In genomic region chr16:50709061-50709695, GRCh38 we compare ENCODE assay signal across 11 cellular contexts. TPM values are rescaled to one million over a fixed set of nuclear protein-coding genes. Genes with fewer than 3 reads are reported as not detected.
DNase-seq lines count a peak whose midpoint lies in the region; ATAC-seq and TF ChIP-seq lines count a peak whose summit lies in the region.
"Had no signal": no experiment of that assay in that cellular context is flagged by ENCODE, and none has a peak within 500 bp of the region (broad histone marks: within the 10 kb centered on the region; RNA-seq: fewer than 3 reads in every experiment).

No MANE protein-coding gene starts in this region.

- no peaks in the 10 kb centered on the region for H3K9me2 ChIP-seq in OCI-LY7 (ENCODE audit: insufficient read depth, low read length)

- no peak overlapping the region for H2AFZ ChIP-seq in OCI-LY7 (ENCODE audit: low read length)

- intact Hi-C loops in OCI-LY7 (cut with micrococcal nuclease; ENCODE audit: unreplicated experiment) = no loop called here

- CTCF ChIA-PET in OCI-LY7 (lab: Charles Lee; ENCODE audit: unreplicated experiment) = no interaction called here

- no peak overlapping the region for H3K4me2 ChIP-seq in OCI-LY7 (ENCODE audit: low read length)

- peaks cover 11% of the 10 kb centered on the region; the same call in 1 of the 2 replicates for H3K9me3 ChIP-seq in OCI-LY7 (ENCODE audit: low read length)

- no peaks in the 10 kb centered on the region for H3K79me2 ChIP-seq in OCI-LY7 (ENCODE audit: insufficient read depth, low read depth, low read length)

- no peak overlapping the region for H3K27ac ChIP-seq in OCI-LY7 (ENCODE audit: low read depth, low read length, poor library complexity, severe bottlenecking)

- H3K4me3 ChIP-seq in OCI-LY7 (ENCODE audit: low read depth, low read length, poor library complexity, severe bottlenecking) = no peak overlapping the region
- H3K4me3 ChIP-seq: stomach had no signal

- H3K36me3 ChIP-seq in OCI-LY7 (ENCODE audit: insufficient read depth, low read length) = no peaks in the 10 kb centered on the region

- POLR2A ChIA-PET in OCI-LY7 (lab: Charles Lee) = interaction anchor here (0.8 kb wide), 1 partner anchor 10 kb away, joined by 3 read pairs; no protein-coding TSS in a partner anchor

- TF ChIP-seq CTCF in OCI-LY7 (conservative IDR thresholded peaks at IDR 0.05; ENCODE audit: low read length) = no peak

- ATAC-seq in GM19043 (IDR thresholded peaks at IDR 0.05; ENCODE audit: low read depth, unreplicated experiment) (peak; percentile 60), HG03354 (IDR thresholded peaks at IDR 0.05; ENCODE audit: poor library complexity, severe bottlenecking, unreplicated experiment) (no peak), GM21381 (IDR thresholded peaks at IDR 0.05; ENCODE audit: unreplicated experiment) (no peak)

- BruUV-seq in OCI-LY7 (replicated peaks; lab: Mats Ljungman, UMichigan) = no TSS peak

- peak; percentile 73 to 78 for DNase-seq in AML-193 (lab: John Stamatoyannopoulos, UW)
- peak; percentile 11 for DNase-seq in OCI-LY7 (ENCODE audit: low spot score)
- DNase-seq in germinal center (ENCODE audit: low spot score) = peak; percentile 53
- DNase-seq in NCI-H524 (lab: John Stamatoyannopoulos, UW) = no peak
- DNase-seq in retina = no peak
- DNase-seq: activated effector memory CD4-positive, alpha-beta T cell treated with Interleukin-2 at 50 U/mL for 16 hours; stomach had no signal

- no peaks in the 10 kb centered on the region for H4K20me1 ChIP-seq in OCI-LY7 (ENCODE audit: insufficient read depth, low read length)

- no peaks in the 10 kb centered on the region for H3K4me1 ChIP-seq in OCI-LY7 (ENCODE audit: insufficient read depth, low read length, poor library complexity, severe bottlenecking)

RNA-seq across cellular contexts. Expression of gene NOD2, which starts 15.8 kb away (rescaled TPM):
- not detected in 2 replicates for total RNA-seq in OCI-LY7 (2014; rRNA removed; shearing (Covaris generic))
- total RNA-seq in OCI-LY7 (2022) = not detected in 2 replicates

RNA-seq across cellular contexts. Expression of gene SNX20, which starts 28.1 kb away (rescaled TPM):
- 2.3 and 5.8 TPM in 2 replicates for total RNA-seq in OCI-LY7 (2014; rRNA removed; shearing (Covaris generic))
- 1.3 and 1.5 TPM in 2 replicates for total RNA-seq in OCI-LY7 (2022)
- total RNA-seq: LHCN-M2 had no signal

RNA-seq across cellular contexts. Expression of gene CYLD, which starts 32.7 kb away (rescaled TPM):
- 7.4 and 14.0 TPM in 2 replicates for total RNA-seq in OCI-LY7 (2014; rRNA removed; shearing (Covaris generic))
- total RNA-seq in OCI-LY7 (2022) = 14.9 and 21.1 TPM in 2 replicates

Comparison
In these comparisons a context has a peak if more than half of its experiments do, and no peak if none do; other contexts are left out.
1. DNase-seq: peak in AML-193 (2 of 2), OCI-LY7 (single experiment) and germinal center (single experiment); none in NCI-H524 (0 of 2) and retina (single experiment).